11 cellular contexts compared by ENCODE assay signal in genomic region chr16:56643833-56644232, GRCh38. TPM values are rescaled to one million over a fixed set of nuclear protein-coding genes. Genes with fewer than 3 reads are reported as not detected.
DNase-seq lines count a peak whose midpoint lies in the region; ATAC-seq and TF ChIP-seq lines count a peak whose summit lies in the region.
"Had no signal": no experiment of that assay in that cellular context is flagged by ENCODE, and none has a peak within 500 bp of the region (broad histone marks: within the 10 kb centered on the region; RNA-seq: fewer than 3 reads in every experiment).

No MANE protein-coding gene starts in this region.

- CTCF ChIA-PET in activated B cell treated with CpG ODN at 0.5 μM for 24 hours (lab: Charles Lee) = interaction anchor here (0.8 to 1.6 kb wide), 6 partner anchors 13 to 67 kb away, joined by 3 to 6 read pairs (median 3); no protein-coding TSS in a partner anchor

- no peak for DNase-seq in activated CD4-positive, alpha-beta T cell treated with anti-CD3 and anti-CD28 coated beads, Interleukin-2, amount 10 ng/mL, durations not matched to agents 24 days and 14 days
- no peak for DNase-seq in activated CD4-positive, alpha-beta T cell treated with anti-CD3 and anti-CD28 coated beads, Interleukin-2, amount 50 U/mL, for 48 hours
- no peak for DNase-seq in activated B cell treated with CpG ODN at 0.5 μM for 24 hours
- no peak for DNase-seq in stimulated activated naive B cell treated with anti-CD40 and anti-IgM and Interleukin-4, amounts not matched to agents 10 μg/mL and 1 μg/mL and 100 μg/mL, for 72 hours
- DNase-seq in dermis blood vessel endothelial cell = no peak
- DNase-seq: NCI-H1105 had no signal

- TF ChIP-seq CTCF in activated B cell treated with CpG ODN at 0.5 μM for 24 hours (IDR thresholded peaks at IDR 0.05) = no peak

- peak overlapping the region; percentile 81 for H3K4me3 Mint-ChIP-seq in activated CD4-positive, alpha-beta T cell treated with anti-CD3 and anti-CD28 coated beads, Interleukin-2, amount 10 ng/mL, durations not matched to agents 24 days and 14 days
- H3K4me3 Mint-ChIP-seq in activated B cell treated with CpG ODN at 0.5 μM for 24 hours = peak overlapping the region; percentile 46
- peak overlapping the region; percentile 52 to 77 for H3K4me3 Mint-ChIP-seq in stimulated activated naive B cell treated with anti-CD40 and anti-IgM and Interleukin-4, amounts not matched to agents 10 μg/mL and 1 μg/mL and 100 μg/mL, for 72 hours

- intact Hi-C loops in activated CD4-positive, alpha-beta T cell treated with anti-CD3 and anti-CD28 coated beads, Interleukin-2, amount 10 ng/mL, durations not matched to agents 24 days and 14 days (cut with micrococcal nuclease) = loop anchor here (1.0 to 2.0 kb wide), 3 partner anchors 19 to 39 kb away; partner anchors contain the start of gene MT1X
- intact Hi-C loops in activated B cell treated with CpG ODN at 0.5 μM for 24 hours (cut with micrococcal nuclease) = loop anchor here (1.0 to 5.0 kb wide), 5 partner anchors 13 to 130 kb away; partner anchors contain the start of genes MT1F, MT1X and MT2A

- H3K9me3 Mint-ChIP-seq in activated CD4-positive, alpha-beta T cell treated with anti-CD3 and anti-CD28 coated beads, Interleukin-2, amount 10 ng/mL, durations not matched to agents 24 days and 14 days = no peaks in the 10 kb centered on the region
- H3K9me3 Mint-ChIP-seq in activated B cell treated with CpG ODN at 0.5 μM for 24 hours = no peaks in the 10 kb centered on the region
- H3K9me3 Mint-ChIP-seq in stimulated activated naive B cell treated with anti-CD40 and anti-IgM and Interleukin-4, amounts not matched to agents 10 μg/mL and 1 μg/mL and 100 μg/mL, for 72 hours = no peaks in the 10 kb centered on the region

- H3K27me3 Mint-ChIP-seq in activated CD4-positive, alpha-beta T cell treated with anti-CD3 and anti-CD28 coated beads, Interleukin-2, amount 10 ng/mL, durations not matched to agents 24 days and 14 days = peaks cover 62% of the 10 kb centered on the region
- peaks cover 64% of the 10 kb centered on the region for H3K27me3 Mint-ChIP-seq in activated B cell treated with CpG ODN at 0.5 μM for 24 hours
- peaks cover 77 to 85% of the 10 kb centered on the region in 2 donors for H3K27me3 Mint-ChIP-seq in stimulated activated naive B cell treated with anti-CD40 and anti-IgM and Interleukin-4, amounts not matched to agents 10 μg/mL and 1 μg/mL and 100 μg/mL, for 72 hours

- no peak for ATAC-seq in activated B cell treated with CpG ODN at 0.5 μM for 24 hours (ENCODE audit: low read depth)
- ATAC-seq in stimulated activated naive B cell treated with anti-CD40 and anti-IgM and Interleukin-4, amounts not matched to agents 10 μg/mL and 1 μg/mL and 100 μg/mL, for 72 hours (replicated peaks) = no peak
- ATAC-seq in GM21717 (IDR thresholded peaks at IDR 0.05; ENCODE audit: unreplicated experiment) = no peak
- ATAC-seq in GM18861 (IDR thresholded peaks at IDR 0.05; ENCODE audit: unreplicated experiment) = no peak

- POLR2A ChIA-PET in activated B cell treated with CpG ODN at 0.5 μM for 24 hours (lab: Charles Lee) = interaction anchor here (1.0 kb wide), 1 partner anchor 14 kb away, joined by 4 read pairs; the partner anchor contains the start of gene MT1F

- peak overlapping the region; percentile 31 for H3K4me3 ChIP-seq in iPS-11a (ENCODE audit: low read depth, low read length)

- peaks cover 20% of the 10 kb centered on the region for H3K4me1 Mint-ChIP-seq in activated CD4-positive, alpha-beta T cell treated with anti-CD3 and anti-CD28 coated beads, Interleukin-2, amount 10 ng/mL, durations not matched to agents 24 days and 14 days
- H3K4me1 Mint-ChIP-seq in activated B cell treated with CpG ODN at 0.5 μM for 24 hours = peaks cover 18% of the 10 kb centered on the region
- peaks cover 15 to 18% of the 10 kb centered on the region in 2 donors for H3K4me1 Mint-ChIP-seq in stimulated activated naive B cell treated with anti-CD40 and anti-IgM and Interleukin-4, amounts not matched to agents 10 μg/mL and 1 μg/mL and 100 μg/mL, for 72 hours

- H3K27ac Mint-ChIP-seq in activated CD4-positive, alpha-beta T cell treated with anti-CD3 and anti-CD28 coated beads, Interleukin-2, amount 10 ng/mL, durations not matched to agents 24 days and 14 days = peak overlapping the region; percentile 45
- H3K27ac Mint-ChIP-seq in activated B cell treated with CpG ODN at 0.5 μM for 24 hours = no peak overlapping the region
- H3K27ac Mint-ChIP-seq in stimulated activated naive B cell treated with anti-CD40 and anti-IgM and Interleukin-4, amounts not matched to agents 10 μg/mL and 1 μg/mL and 100 μg/mL, for 72 hours = peak overlapping the region; percentile 31

- H3K36me3 Mint-ChIP-seq in activated CD4-positive, alpha-beta T cell treated with anti-CD3 and anti-CD28 coated beads, Interleukin-2, amount 10 ng/mL, durations not matched to agents 24 days and 14 days (ENCODE audit: low read depth) = no peaks in the 10 kb centered on the region
- no peaks in the 10 kb centered on the region for H3K36me3 Mint-ChIP-seq in activated B cell treated with CpG ODN at 0.5 μM for 24 hours (ENCODE audit: low read depth)
- H3K36me3 Mint-ChIP-seq in stimulated activated naive B cell treated with anti-CD40 and anti-IgM and Interleukin-4, amounts not matched to agents 10 μg/mL and 1 μg/mL and 100 μg/mL, for 72 hours = no peaks in the 10 kb centered on the region

RNA-seq across cellular contexts. Expression of gene MT1A, which starts 5.4 kb away (rescaled TPM):
- total RNA-seq in activated CD4-positive, alpha-beta T cell treated with anti-CD3 and anti-CD28 coated beads, Interleukin-2, amount 10 ng/mL, durations not matched to agents 24 days and 14 days = 1.8 and 2.1 TPM in 2 replicates
- total RNA-seq in activated B cell treated with CpG ODN at 0.5 μM for 24 hours (not detected in 2 replicates), dermis blood vessel endothelial cell (2.3 TPM in 1 of 2 replicates, not detected in the other)

RNA-seq across cellular contexts. Expression of gene MT1B, which starts 7.9 kb away (rescaled TPM):
- not detected in 2 replicates for total RNA-seq in activated CD4-positive, alpha-beta T cell treated with anti-CD3 and anti-CD28 coated beads, Interleukin-2, amount 10 ng/mL, durations not matched to agents 24 days and 14 days
- not detected in 2 replicates for total RNA-seq in activated B cell treated with CpG ODN at 0.5 μM for 24 hours
- not detected in 2 replicates for total RNA-seq in dermis blood vessel endothelial cell
- total RNA-seq: activated CD8-positive, alpha-beta memory T cell treated with anti-CD3 and anti-CD28 coated beads for 36 hours; testis had no signal

RNA-seq across cellular contexts. Expression of gene MT1M, which starts 11.4 kb away (rescaled TPM):
- total RNA-seq in activated CD4-positive, alpha-beta T cell treated with anti-CD3 and anti-CD28 coated beads, Interleukin-2, amount 10 ng/mL, durations not matched to agents 24 days and 14 days = not detected in 2 replicates
- total RNA-seq in activated B cell treated with CpG ODN at 0.5 μM for 24 hours = not detected in 2 replicates
- total RNA-seq in dermis blood vessel endothelial cell = 0.34 and 0.98 TPM in 2 replicates
- total RNA-seq: activated CD8-positive, alpha-beta memory T cell treated with anti-CD3 and anti-CD28 coated beads for 36 hours had no signal

RNA-seq across cellular contexts. Expression of gene MT1F, which starts 13.9 kb away (rescaled TPM):
- 4.2 and 6.7 TPM in 2 replicates for total RNA-seq in activated CD4-positive, alpha-beta T cell treated with anti-CD3 and anti-CD28 coated beads, Interleukin-2, amount 10 ng/mL, durations not matched to agents 24 days and 14 days
- total RNA-seq in activated B cell treated with CpG ODN at 0.5 μM for 24 hours (21.4 and 22.8 TPM in 2 replicates), dermis blood vessel endothelial cell (0.34 and 0.93 TPM in 2 replicates)

RNA-seq across cellular contexts. Expression of gene MT1E, which starts 18.3 kb away (rescaled TPM):
- total RNA-seq in activated CD4-positive, alpha-beta T cell treated with anti-CD3 and anti-CD28 coated beads, Interleukin-2, amount 10 ng/mL, durations not matched to agents 24 days and 14 days = 136 and 152 TPM in 2 replicates
- total RNA-seq in activated B cell treated with CpG ODN at 0.5 μM for 24 hours = 2.8 and 4.2 TPM in 2 replicates
- 13.8 and 103 TPM in 2 replicates for total RNA-seq in dermis blood vessel endothelial cell
